Comparison of ENCODE assay signal across 1 cellular context in the genomic region with DNA sequence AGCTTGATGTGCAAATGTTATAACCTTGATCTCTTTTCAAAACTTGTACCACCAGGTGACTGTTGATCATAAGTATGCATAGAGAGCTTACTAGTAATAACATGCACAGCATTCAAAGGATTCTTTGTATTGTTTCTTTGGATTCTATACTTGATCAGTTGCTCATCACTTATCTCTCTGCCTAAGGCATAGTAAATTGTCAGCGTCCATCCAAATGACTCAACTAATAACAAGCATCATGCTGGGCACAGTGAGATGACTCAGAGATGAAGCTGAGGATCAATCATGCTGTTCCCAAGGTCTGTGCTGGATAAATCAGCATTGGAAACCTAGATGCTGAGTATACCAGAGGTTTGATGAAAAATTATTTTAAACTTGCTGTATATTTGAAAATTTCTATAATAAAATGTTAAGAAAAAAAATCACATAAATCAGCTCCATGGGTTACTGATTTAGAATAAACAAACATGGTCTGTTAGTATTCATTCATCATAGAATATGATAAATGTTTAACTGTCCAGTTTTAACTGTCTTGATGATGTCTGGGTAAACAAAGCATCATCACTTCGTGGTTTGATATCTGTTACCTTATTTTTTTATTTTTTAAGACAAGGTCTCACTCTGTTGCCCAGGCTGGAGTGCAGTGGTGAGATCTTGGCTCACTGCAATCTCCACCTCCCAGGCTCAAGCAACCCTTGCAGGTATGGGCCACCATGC.
A peak's percentile ranks its signal among the peaks of the same experiment; 100 is the strongest.
TF ChIP-seq lines count a peak whose summit lies in the region.

No MANE protein-coding gene starts in this region.

TF ChIP-seq in K562, 482 proteins besides CTCF, POLR2A, EP300 and RAD21 (continued from another document):
- TF ChIP-seq SMARCE1 (IDR thresholded peaks at IDR 0.05): no peak
- TF ChIP-seq PHTF2 (CRISPR knock-in tag; IDR thresholded peaks at IDR 0.05): no peak
- TF ChIP-seq FOSL1 (tag; conservative IDR thresholded peaks at IDR 0.05): peak; percentile 73
- TF ChIP-seq JUND (IDR thresholded peaks at IDR 0.05; ENCODE audit: borderline replicate concordance, low read depth, low read length): 0 out of 2 replicates have a peak, but pooled peaks have one; percentile 16
- no peak for TF ChIP-seq JUND (tag; IDR thresholded peaks at IDR 0.05; ENCODE audit: borderline replicate concordance, low read depth, low read length)
- TF ChIP-seq, protein P1, sequence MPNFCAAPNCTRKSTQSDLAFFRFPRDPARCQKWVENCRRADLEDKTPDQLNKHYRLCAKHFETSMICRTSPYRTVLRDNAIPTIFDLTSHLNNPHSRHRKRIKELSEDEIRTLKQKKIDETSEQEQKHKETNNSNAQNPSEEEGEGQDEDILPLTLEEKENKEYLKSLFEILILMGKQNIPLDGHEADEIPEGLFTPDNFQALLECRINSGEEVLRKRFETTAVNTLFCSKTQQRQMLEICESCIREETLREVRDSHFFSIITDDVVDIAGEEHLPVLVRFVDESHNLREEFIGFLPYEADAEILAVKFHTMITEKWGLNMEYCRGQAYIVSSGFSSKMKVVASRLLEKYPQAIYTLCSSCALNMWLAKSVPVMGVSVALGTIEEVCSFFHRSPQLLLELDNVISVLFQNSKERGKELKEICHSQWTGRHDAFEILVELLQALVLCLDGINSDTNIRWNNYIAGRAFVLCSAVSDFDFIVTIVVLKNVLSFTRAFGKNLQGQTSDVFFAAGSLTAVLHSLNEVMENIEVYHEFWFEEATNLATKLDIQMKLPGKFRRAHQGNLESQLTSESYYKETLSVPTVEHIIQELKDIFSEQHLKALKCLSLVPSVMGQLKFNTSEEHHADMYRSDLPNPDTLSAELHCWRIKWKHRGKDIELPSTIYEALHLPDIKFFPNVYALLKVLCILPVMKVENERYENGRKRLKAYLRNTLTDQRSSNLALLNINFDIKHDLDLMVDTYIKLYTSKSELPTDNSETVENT (CRISPR knock-in tag; IDR thresholded peaks at IDR 0.05): no peak
- peak; percentile 15 for TF ChIP-seq DACH1 (IDR thresholded peaks at IDR 0.05; ENCODE audit: partially characterized antibody)
- no peak for TF ChIP-seq PHF21A (IDR thresholded peaks at IDR 0.05; ENCODE audit: borderline replicate concordance, low read depth)
- TF ChIP-seq, protein P2, sequence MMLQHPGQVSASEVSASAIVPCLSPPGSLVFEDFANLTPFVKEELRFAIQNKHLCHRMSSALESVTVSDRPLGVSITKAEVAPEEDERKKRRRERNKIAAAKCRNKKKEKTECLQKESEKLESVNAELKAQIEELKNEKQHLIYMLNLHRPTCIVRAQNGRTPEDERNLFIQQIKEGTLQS (IDR thresholded peaks at IDR 0.05): peak; percentile 56
- TF ChIP-seq, protein P2 (CRISPR knock-in tag; conservative IDR thresholded peaks at IDR 0.05): no peak
- no peak for TF ChIP-seq ESRRB (CRISPR knock-in tag; IDR thresholded peaks at IDR 0.05; ENCODE audit: borderline replicate concordance)
